In genomic region chr4:6781561-6781960, GRCh38 we compare ENCODE assay signal across 7 cellular contexts. TPM values are rescaled to one million over a fixed set of nuclear protein-coding genes. Genes with fewer than 3 reads are reported as not detected.
DNase-seq lines count a peak whose midpoint lies in the region; ATAC-seq and TF ChIP-seq lines count a peak whose summit lies in the region.

No MANE protein-coding gene starts in this region.

- H3K9me3 ChIP-seq in iPS-18a (ENCODE audit: control insufficient read depth, low read depth, low read length), result no peaks in the 10 kb centered on the region

- H3K4me1 ChIP-seq in iPS-18a (ENCODE audit: control insufficient read depth, low read depth, low read length), result peaks cover 34% of the 10 kb centered on the region

- H3K36me3 Mint-ChIP-seq in HFFc6 (ENCODE audit: low read depth) (no peaks in the 10 kb centered on the region), activated B cell treated with CpG ODN at 0.5 μM for 24 hours (ENCODE audit: low read depth) (no peaks in the 10 kb centered on the region)

- H3K27ac ChIP-seq in iPS-18a (ENCODE audit: low read length), result no peak overlapping the region

- peaks cover 10% of the 10 kb centered on the region for H3K27me3 Mint-ChIP-seq in HFFc6 (ENCODE audit: insufficient read depth)
- H3K27me3 Mint-ChIP-seq in activated B cell treated with CpG ODN at 0.5 μM for 24 hours, result no peaks in the 10 kb centered on the region

- H3K9me3 Mint-ChIP-seq in HFFc6 (no peaks in the 10 kb centered on the region), activated B cell treated with CpG ODN at 0.5 μM for 24 hours (no peaks in the 10 kb centered on the region)

- H3K9ac ChIP-seq in iPS-18a (ENCODE audit: low read length), result peak overlapping the region; percentile 33

- H3K4me1 Mint-ChIP-seq in HFFc6 (ENCODE audit: low read depth), result peaks cover 21% of the 10 kb centered on the region
- H3K4me1 Mint-ChIP-seq in activated B cell treated with CpG ODN at 0.5 μM for 24 hours, result peaks cover 27% of the 10 kb centered on the region

- DNase-seq in HFFc6 (no peak), activated B cell treated with CpG ODN at 0.5 μM for 24 hours (no peak), NCI-H226 (no peak), NCI-H1436 treated with DMSO at 0.1 percent for 48 hours (lab: John Stamatoyannopoulos, UW) (no peak)
- DNase-seq in stimulated activated CD8-positive, alpha-beta memory T cell treated with anti-CD3 and anti-CD28 coated beads, Interleukin-4, amount 100 ng/mL, for 48 hours, result peak; percentile 21

- H3K27me3 ChIP-seq in iPS-18a (ENCODE audit: control insufficient read depth, insufficient read depth, low read length), result peaks cover 12% of the 10 kb centered on the region

- CTCF ChIA-PET in activated B cell treated with CpG ODN at 0.5 μM for 24 hours (lab: Charles Lee), result interaction anchor here (0.9 to 1.9 kb wide), 3 partner anchors 61 to 107 kb away, joined by 3 to 5 read pairs (median 4); no protein-coding TSS in a partner anchor

- intact Hi-C loops in activated B cell treated with CpG ODN at 0.5 μM for 24 hours (cut with micrococcal nuclease), result loop anchor here (5.0 kb wide), 3 partner anchors 36 to 1661 kb away; partner anchors contain the start of genes ACOX3, TRMT44 and WFS1

- peak overlapping the region; percentile 54 for H3K4me3 ChIP-seq in iPS-18a (ENCODE audit: low read length)

- POLR2A ChIA-PET in activated B cell treated with CpG ODN at 0.5 μM for 24 hours (lab: Charles Lee), result interaction anchor here (1.0 to 1.8 kb wide), 6 partner anchors 14 to 286 kb away, joined by 3 to 9 read pairs (median 5); partner anchors contain the start of genes GRPEL1, MRFAP1, MRFAP1L1 and TBC1D14

- no peaks in the 10 kb centered on the region for H3K36me3 ChIP-seq in iPS-18a (ENCODE audit: control insufficient read depth, low read depth, low read length)

- ATAC-seq in activated B cell treated with CpG ODN at 0.5 μM for 24 hours (ENCODE audit: low read depth) (no peak), GM21526 (IDR thresholded peaks at IDR 0.05; ENCODE audit: low FRiP score, unreplicated experiment) (no peak)

- TF ChIP-seq CTCF in HFFc6 (IDR thresholded peaks at IDR 0.05) (no peak), activated B cell treated with CpG ODN at 0.5 μM for 24 hours (IDR thresholded peaks at IDR 0.05) (no peak)

- H3K4me3 Mint-ChIP-seq in HFFc6 (peak overlapping the region; percentile 74), activated B cell treated with CpG ODN at 0.5 μM for 24 hours (peak overlapping the region; percentile 75)

- H3K27ac Mint-ChIP-seq in HFFc6, result 0 out of 2 replicates have a peak overlapping the region, but pooled peaks have one; percentile 40
- H3K27ac Mint-ChIP-seq in activated B cell treated with CpG ODN at 0.5 μM for 24 hours, result peak overlapping the region; percentile 71

RNA-seq across cellular contexts. Expression of gene KIAA0232, which starts 1.0 kb away (rescaled TPM):
- total RNA-seq in HFFc6 (2021; fragmentation: NEBNext Ultra II Directional; extraction: Animal tissue kit (Norgen Biotek cat#: 25700)), result 10 to 100 TPM; 15.2 to 21.2 (median 19.0) TPM
- 14.9 and 15.5 TPM in 2 replicates for total RNA-seq in activated B cell treated with CpG ODN at 0.5 μM for 24 hours
